In the genomic region with DNA sequence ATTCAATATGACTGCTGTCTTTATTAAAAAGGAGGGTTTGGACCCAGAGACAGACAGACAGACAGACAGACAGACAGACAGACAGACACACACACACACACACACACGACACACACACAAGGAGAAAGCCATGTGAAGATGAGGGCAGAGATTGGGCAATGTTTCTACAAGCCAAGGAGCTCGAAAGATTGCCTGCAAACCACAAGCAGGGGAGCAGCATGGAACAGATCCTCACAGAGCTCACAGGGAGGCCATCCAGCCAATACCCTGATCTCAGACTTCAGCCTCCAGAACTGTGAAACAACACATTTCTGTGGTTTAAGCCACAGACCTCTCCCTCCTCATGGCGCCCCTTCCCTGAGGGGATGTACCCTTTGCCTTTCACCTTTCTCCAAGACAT, we compare ENCODE assay signal across 10 cellular contexts. TPM values are rescaled to one million over a fixed set of nuclear protein-coding genes. Genes with fewer than 3 reads are reported as not detected.
A peak's percentile ranks its signal among the peaks of the same experiment; 100 is the strongest.
DNase-seq lines count a peak whose midpoint lies in the region; ATAC-seq, FAIRE-seq and TF ChIP-seq lines count a peak whose summit lies in the region.
"Had no signal": no experiment of that assay in that cellular context is flagged by ENCODE, and none has a peak within 500 bp of the region (broad histone marks: within the 10 kb centered on the region; RNA-seq: fewer than 3 reads in every experiment).

No MANE protein-coding gene starts in this region.

- H3K4me3 ChIP-seq in GM23248 (0 out of 2 replicates have a peak overlapping the region, but pooled peaks have one; percentile 26), fibroblast of pulmonary artery (replicated peaks; ENCODE audit: low read depth, low read length) (no peak overlapping the region)

- H4K20me1 ChIP-seq in GM23248 (ENCODE audit: insufficient read depth) = no peaks in the 10 kb centered on the region

- FAIRE-seq in H54 (lab: Jason Lieb, UNC) (no peak), GM12892 (lab: Jason Lieb, UNC) (no peak)

- ATAC-seq in stimulated activated naive CD8-positive, alpha-beta T cell treated with anti-CD3 and anti-CD28 coated beads, Interleukin-15, Interleukin-2, amounts not matched to agents 100 U/mL and 50 U/mL, for 24 hours = peak; percentile 29
- no peak for ATAC-seq in GM21526 (IDR thresholded peaks at IDR 0.05; ENCODE audit: low FRiP score, unreplicated experiment)

- TF ChIP-seq CTCF in fibroblast of pulmonary artery (IDR thresholded peaks at IDR 0.05; ENCODE audit: low read length, missing control alignments) = no peak

- peak overlapping the region; percentile 99 for H3K27ac ChIP-seq in GM23248

- in situ Hi-C loops in GM23248 (cut with MboI) = no loop called here

- no peaks in the 10 kb centered on the region for H3K27me3 ChIP-seq in GM23248 (replicated peaks; ENCODE audit: insufficient read depth)

- H3F3A ChIP-seq in GM23248 (ENCODE audit: insufficient read depth) = peaks cover 4% of the 10 kb centered on the region; the same call in 1 of the 2 replicates

- H2AFZ ChIP-seq in GM23248 = 0 out of 2 replicates have a peak overlapping the region, but pooled peaks have one; percentile 20

- H3K79me2 ChIP-seq in GM23248 (ENCODE audit: insufficient read depth) = no peaks in the 10 kb centered on the region

- H3K4me1 ChIP-seq in GM23248 (ENCODE audit: insufficient read depth) = peaks cover 19% of the 10 kb centered on the region

- peak overlapping the region; percentile 68 for H3K4me2 ChIP-seq in GM23248 (ENCODE audit: unreplicated experiment)

- WGBS in GM23248 (ENCODE audit: low coverage in 1 of 2, low lambda C conversion rate in 2 of 2, missing lambda C conversion rate in 2 of 2), 2 experiments = 23 to 24% methylated on average over 3 of the region's 3 CpGs

- DNase-seq in GM23248 (peak; percentile 95), SKM-1 (lab: John Stamatoyannopoulos, UW; ENCODE audit: unreplicated experiment) (peak; percentile 45), fibroblast of pulmonary artery (ENCODE audit: low read depth) (peak; percentile 91), nucleus accumbens (lab: John Stamatoyannopoulos, UW) (no peak), H54 (ENCODE audit: insufficient read length, low spot score) (no peak), GM12892 (ENCODE audit: insufficient read length) (no peak)
- no peak for DNase-seq in stimulated activated naive CD8-positive, alpha-beta T cell treated with anti-CD3 and anti-CD28 coated beads, Interleukin-15, Interleukin-2, amounts not matched to agents 100 U/mL and 50 U/mL, for 24 hours
- DNase-seq: activated CD4-positive, alpha-beta memory T cell treated with anti-CD3 and anti-CD28 coated beads, Interleukin-2, amount 10 ng/mL, durations not matched to agents 7 days and 5 days; amygdala had no signal

- peak overlapping the region; percentile 82 for H3K9ac ChIP-seq in GM23248

- TF ChIP-seq POLR2A in H54 (IDR thresholded peaks at IDR 0.05; ENCODE audit: low read depth, low read length) = no peak
- no peak for TF ChIP-seq POLR2A in GM12892 (IDR thresholded peaks at IDR 0.05; ENCODE audit: low read depth, low read length)

- no peaks in the 10 kb centered on the region for H3K36me3 ChIP-seq in GM23248 (ENCODE audit: low read depth)

- H3K9me3 ChIP-seq in GM23248 (ENCODE audit: low read depth) = no peaks in the 10 kb centered on the region

- H3K9me2 ChIP-seq in GM23248 (ENCODE audit: insufficient read depth) = no peaks in the 10 kb centered on the region

RNA-seq across cellular contexts. Expression of gene ABHD2, which starts 35.8 kb away (rescaled TPM):
- 24.2 and 28.7 TPM in 2 replicates for total RNA-seq in GM23248 (2014; rRNA removed; shearing (Covaris generic))
- 13.5 and 17.6 TPM in 2 replicates for polyA plus RNA-seq in GM23248 (2016; fragmentation: Nextera tagmentation; extraction: Ambion mirVana)
- 10.9 TPM for polyA plus RNA-seq in GM12892 (2012; ENCODE audit: missing spikeins)

Comparison
In these comparisons a context has a peak if more than half of its experiments do, and no peak if none do; other contexts are left out.
1. DNase-seq: peak in GM23248 (single experiment), SKM-1 (single experiment) and fibroblast of pulmonary artery (single experiment); none in stimulated activated naive CD8-positive, alpha-beta T cell treated with anti-CD3 and anti-CD28 coated beads, Interleukin-15, Interleukin-2, amounts not matched to agents 100 U/mL and 50 U/mL, for 24 hours (single experiment), nucleus accumbens (0 of 56), H54 (single experiment) and GM12892 (single experiment).